ENCODE assay signal across 9 cellular contexts in genomic region chr15:89971592-89971997, GRCh38. TPM values are rescaled to one million over a fixed set of nuclear protein-coding genes. Genes with fewer than 3 reads are reported as not detected.
A peak's percentile ranks its signal among the peaks of the same experiment; 100 is the strongest.
DNase-seq lines count a peak whose midpoint lies in the region; ATAC-seq, FAIRE-seq and TF ChIP-seq lines count a peak whose summit lies in the region.
"Had no signal": no experiment of that assay in that cellular context is flagged by ENCODE, and none has a peak within 500 bp of the region (broad histone marks: within the 10 kb centered on the region; RNA-seq: fewer than 3 reads in every experiment).

No MANE protein-coding gene starts in this region.

- no peaks in the 10 kb centered on the region for H3K9me3 Mint-ChIP-seq in CD8-positive, alpha-beta T cell

- no peak overlapping the region for H3K4me3 Mint-ChIP-seq in CD8-positive, alpha-beta T cell

- CTCF ChIA-PET in CD8-positive, alpha-beta T cell (lab: Charles Lee), result interaction anchor here (1.0 kb wide), 1 partner anchor 45 kb away, joined by 3 read pairs; no protein-coding TSS in a partner anchor

- TF ChIP-seq POLR2A in adrenal gland (IDR thresholded peaks at IDR 0.05), result no peak
- no peak for TF ChIP-seq POLR2A in spleen (IDR thresholded peaks at IDR 0.05)

- no peak overlapping the region for H3K27ac Mint-ChIP-seq in CD8-positive, alpha-beta T cell

- no peaks in the 10 kb centered on the region for H3K4me1 ChIP-seq in CD8-positive, alpha-beta T cell (ENCODE audit: insufficient read depth, low read length)
- H3K4me1 ChIP-seq in SJCRH30 (no peaks in the 10 kb centered on the region), adrenal gland (replicated peaks in 1 of 2) (no peaks in the 10 kb centered on the region), spleen (peaks cover 0 to 55% (median 33%) of the 10 kb centered on the region in 6 donors), tibial artery (no peaks in the 10 kb centered on the region)

- ATAC-seq in CD8-positive, alpha-beta T cell, result peak; percentile 54
- peak; percentile 85 for ATAC-seq in HG03432 (IDR thresholded peaks at IDR 0.05; ENCODE audit: unreplicated experiment)

- intact Hi-C loops in CD8-positive, alpha-beta T cell (cut with DNase I, micrococcal nuclease), result no loop called here
- intact Hi-C loops in adrenal gland (cut with DNase I) (no loop called here), spleen (cut with DNase I; ENCODE audit: low total_unique reads) (no loop called here), tibial artery (cut with DNase I; ENCODE audit: low total_unique reads) (no loop called here)

- H3K4me3 ChIP-seq in CD8-positive, alpha-beta T cell (ENCODE audit: low read depth, low read length), result no peak overlapping the region
- no peak overlapping the region for H3K4me3 ChIP-seq in SJCRH30
- no peak overlapping the region for H3K4me3 ChIP-seq in adrenal gland
- H3K4me3 ChIP-seq in spleen, result no peak overlapping the region
- no peak overlapping the region for H3K4me3 ChIP-seq in tibial artery

- H3K36me3 Mint-ChIP-seq in CD8-positive, alpha-beta T cell, result no peaks in the 10 kb centered on the region

- no peaks in the 10 kb centered on the region for H3K9me3 ChIP-seq in CD8-positive, alpha-beta T cell (ENCODE audit: low read length)
- no peaks in the 10 kb centered on the region for H3K9me3 ChIP-seq in SJCRH30 (replicated peaks)
- no peaks in the 10 kb centered on the region for H3K9me3 ChIP-seq in adrenal gland (replicated peaks in 1 of 3)
- no peaks in the 10 kb centered on the region for H3K9me3 ChIP-seq in spleen
- no peaks in the 10 kb centered on the region for H3K9me3 ChIP-seq in tibial artery

- no peaks in the 10 kb centered on the region for H3K27me3 ChIP-seq in CD8-positive, alpha-beta T cell (ENCODE audit: insufficient read depth, low read length)
- H3K27me3 ChIP-seq in SJCRH30 (peaks cover 5% of the 10 kb centered on the region; the same call in 1 of the 2 replicates), adrenal gland (no peaks in the 10 kb centered on the region), spleen (replicated peaks in 1 of 7) (no peaks in the 10 kb centered on the region), tibial artery (peaks cover 0 to 3% of the 10 kb centered on the region in 2 donors)

- DNase-seq in CD8-positive, alpha-beta T cell, result peak; percentile 2 to 56 (median 30)
- peak; percentile 64 for DNase-seq in GM19239 (ENCODE audit: insufficient read length, low spot score)
- DNase-seq in SJCRH30, result peak; percentile 58 to 64
- DNase-seq in adrenal gland, result peak; percentile 39 to 79 (median 69)
- peak; percentile 30 to 34 for DNase-seq in hippocampal formation (lab: John Stamatoyannopoulos, UW)
- DNase-seq in spleen, result no peak
- no peak for DNase-seq in tibial artery

- POLR2A ChIA-PET in CD8-positive, alpha-beta T cell (lab: Charles Lee), result no interaction called here

- H3K36me3 ChIP-seq in CD8-positive, alpha-beta T cell (ENCODE audit: insufficient read depth, low read length), result no peaks in the 10 kb centered on the region
- H3K36me3 ChIP-seq in SJCRH30 (no peaks in the 10 kb centered on the region), adrenal gland (replicated peaks in 1 of 2) (no peaks in the 10 kb centered on the region), spleen (no peaks in the 10 kb centered on the region), tibial artery (no peaks in the 10 kb centered on the region)

- H3K27ac ChIP-seq in CD8-positive, alpha-beta T cell (ENCODE audit: low read depth, low read length), result no peak overlapping the region
- H3K27ac ChIP-seq in SJCRH30 (no peak overlapping the region), adrenal gland (no peak overlapping the region), spleen (peak overlapping the region in 4 of 8 donors; percentile 7 to 90 (median 35)), tibial artery (no peak overlapping the region)

- WGBS in adrenal gland, 4 donors, result 28 to 31% (median 29%) methylated on average over 2 to 4 of the region's 4 CpGs
- WGBS in spleen, 5 donors, result 56 to 86% (median 62%) methylated on average over 4 of the region's 4 CpGs

- no peaks in the 10 kb centered on the region for H3K27me3 Mint-ChIP-seq in CD8-positive, alpha-beta T cell (ENCODE audit: low read depth)

- H3K4me1 Mint-ChIP-seq in CD8-positive, alpha-beta T cell (ENCODE audit: low read depth), result no peaks in the 10 kb centered on the region

- FAIRE-seq in GM19239 (lab: Jason Lieb, UNC), result peak; percentile 71

- peak; percentile 41 for TF ChIP-seq CTCF in CD8-positive, alpha-beta T cell (IDR thresholded peaks at IDR 0.05)
- TF ChIP-seq CTCF in adrenal gland (IDR thresholded peaks at IDR 0.05), result peak; percentile 48 to 58 (median 51)
- TF ChIP-seq CTCF in spleen (IDR thresholded peaks at IDR 0.05 in 8 of 11, conservative IDR thresholded peaks at IDR 0.05 in 3 of 11), result peak in 8 of 11 experiments; percentile 28 to 65 (median 48)
- peak in 1 of 2 experiments; percentile 22 for TF ChIP-seq CTCF in tibial artery (IDR thresholded peaks at IDR 0.05)

RNA-seq across cellular contexts. Expression of gene ZNF710, which starts 29.5 kb away (rescaled TPM):
- total RNA-seq in CD8-positive, alpha-beta T cell, result 1 to 10 TPM; 2.5 to 4.2 TPM
- total RNA-seq in SJCRH30 (2014; rRNA removed; shearing (Covaris generic)), result 6.3 and 8.5 TPM in 2 replicates
- total RNA-seq in adrenal gland (10 to 100 TPM in 7 of 8 donors, 1 to 10 TPM in 1; 4.1 to 23.1 (median 15.5) TPM), spleen (10 to 100 TPM; 25.5 to 66.4 (median 36.7) TPM)
- polyA plus RNA-seq in adrenal gland (10 to 100 TPM in 2 of 3 donors, 1 to 10 TPM in 1; 7.4 to 59.0 (median 32.2) TPM), spleen (10 to 100 TPM; 12.5 to 24.8 (median 19.5) TPM)

RNA-seq across cellular contexts. Expression of gene ARPIN, which starts 58.8 kb away (rescaled TPM):
- total RNA-seq in CD8-positive, alpha-beta T cell, result not detected
- total RNA-seq in SJCRH30 (2014; rRNA removed; shearing (Covaris generic)), result 2.4 and 2.8 TPM in 2 replicates
- total RNA-seq in adrenal gland, result 10 to 100 TPM in 6 of 8 donors, 1 to 10 TPM in 2; 5.6 to 18.2 (median 13.1) TPM
- polyA plus RNA-seq in adrenal gland, result 1 to 10 TPM; 5.6 to 7.5 (median 5.6) TPM
- 10 to 100 TPM in 6 of 7 donors, 1 to 10 TPM in 1; 8.0 to 23.1 (median 12.7) TPM for total RNA-seq in spleen
- polyA plus RNA-seq in spleen, result 1 to 10 TPM; 2.7 to 7.1 (median 3.1) TPM
- total RNA-seq: T-helper 2 cell treated with Interferon-gamma antibody and Interleukin-4, amounts not matched to agents 100 ng/mL and 5 ng/mL, for 36 hours had no signal

Comparison
In these comparisons a context has a peak if more than half of its experiments do, and no peak if none do; other contexts are left out.
1. DNase-seq: peak in CD8-positive, alpha-beta T cell (7 of 7), GM19239 (single experiment), SJCRH30 (2 of 2), adrenal gland (7 of 7) and hippocampal formation (2 of 2); none in spleen (single experiment) and tibial artery (0 of 2).